ENCODE assay signal across 9 cellular contexts in the genomic region with DNA sequence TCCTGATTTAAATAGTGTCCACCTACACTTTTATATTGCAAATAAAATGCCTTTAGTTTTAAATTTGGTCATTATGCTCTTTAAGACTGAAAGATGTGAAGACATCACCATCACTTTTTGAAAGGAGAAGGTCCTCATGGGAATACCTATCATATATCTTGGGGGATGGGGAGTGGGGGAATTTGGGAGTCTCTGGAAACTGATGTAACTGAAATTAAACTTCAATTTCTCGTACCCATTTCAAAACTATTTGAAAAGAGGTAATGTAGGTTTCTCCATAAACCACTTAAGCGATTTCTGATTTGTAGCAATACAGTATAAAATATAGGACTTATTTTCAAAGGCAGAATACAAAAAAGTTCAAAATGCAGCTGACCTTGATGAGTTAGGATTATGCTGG. TPM values are rescaled to one million over a fixed set of nuclear protein-coding genes. Genes with fewer than 3 reads are reported as not detected.
A peak's percentile ranks its signal among the peaks of the same experiment; 100 is the strongest.
DNase-seq lines count a peak whose midpoint lies in the region; ATAC-seq and TF ChIP-seq lines count a peak whose summit lies in the region.
"Had no signal": no experiment of that assay in that cellular context is flagged by ENCODE, and none has a peak within 500 bp of the region (broad histone marks: within the 10 kb centered on the region; RNA-seq: fewer than 3 reads in every experiment).

No MANE protein-coding gene starts in this region.

- H3K4me1 ChIP-seq in ACC112 (ENCODE audit: control insufficient read depth, insufficient read depth, low read length, unreplicated experiment) (peaks cover 30% of the 10 kb centered on the region), HAP-1 (peaks cover 26% of the 10 kb centered on the region), right lobe of liver (peaks cover 0 to 12% (median 6%) of the 10 kb centered on the region in 4 donors)

- peak overlapping the region; percentile 45 for H2AFZ ChIP-seq in ACC112 (ENCODE audit: low read length, unreplicated experiment)

- peaks cover 57% of the 10 kb centered on the region for H3K4me1 Mint-ChIP-seq in activated naive CD8-positive, alpha-beta T cell treated with anti-CD3 and anti-CD28 coated beads, Interleukin-2, amount 50 U/mL, for 24 hours

- no peaks in the 10 kb centered on the region for H3K27me3 Mint-ChIP-seq in activated naive CD8-positive, alpha-beta T cell treated with anti-CD3 and anti-CD28 coated beads, Interleukin-2, amount 50 U/mL, for 24 hours

- 47% methylated on average over 2 of the region's 2 CpGs for WGBS in right lobe of liver (ENCODE audit: insufficient coverage, low coverage, low lambda C conversion rate, missing lambda C conversion rate)

- peaks cover 49% of the 10 kb centered on the region for H3K36me3 Mint-ChIP-seq in activated naive CD8-positive, alpha-beta T cell treated with anti-CD3 and anti-CD28 coated beads, Interleukin-2, amount 50 U/mL, for 24 hours (ENCODE audit: low read depth)

- H3K27ac Mint-ChIP-seq in activated naive CD8-positive, alpha-beta T cell treated with anti-CD3 and anti-CD28 coated beads, Interleukin-2, amount 50 U/mL, for 24 hours, result peak overlapping the region; percentile 70

- intact Hi-C loops in right lobe of liver (cut with DNase I), result no loop called here

- H3K27ac ChIP-seq in ACC112 (ENCODE audit: low read depth, low read length) (peak overlapping the region; percentile 93), right lobe of liver (no peak overlapping the region)

- H3K9me3 ChIP-seq in HAP-1 (peaks cover 7% of the 10 kb centered on the region), right lobe of liver (peaks cover 0 to 6% (median 0%) of the 10 kb centered on the region in 4 donors)

- in situ Hi-C loops in HAP-1 (cut with MboI; ENCODE audit: low sequenced_read_pairs), result no loop called here

- DNase-seq in HAP-1 (ENCODE audit: low spot score in 2 of 2) (no peak), right lobe of liver (no peak), NCI-H1694 treated with DMSO at 0.1 percent for 48 hours (lab: John Stamatoyannopoulos, UW) (no peak)
- no peak for DNase-seq in activated naive CD8-positive, alpha-beta T cell treated with anti-CD3 and anti-CD28 coated beads, Interleukin-2, amount 50 U/mL, for 24 hours
- DNase-seq: NCI-H446 treated with DMSO at 0.1 percent for 48 hours had no signal

- ATAC-seq in activated naive CD8-positive, alpha-beta T cell treated with anti-CD3 and anti-CD28 coated beads, Interleukin-2, amount 50 U/mL, for 24 hours, result no peak
- ATAC-seq in right lobe of liver, result no peak
- ATAC-seq in GM21529 (IDR thresholded peaks at IDR 0.05; ENCODE audit: unreplicated experiment), result no peak
- no peak for ATAC-seq in HG03025 (IDR thresholded peaks at IDR 0.05; ENCODE audit: low FRiP score, unreplicated experiment)
- no peak for ATAC-seq in HG02759 (IDR thresholded peaks at IDR 0.05; ENCODE audit: unreplicated experiment)

- no peak for TF ChIP-seq POLR2A in right lobe of liver (IDR thresholded peaks at IDR 0.05)

- H3K27me3 ChIP-seq in ACC112 (ENCODE audit: insufficient read depth, low read length) (no peaks in the 10 kb centered on the region), HAP-1 (ENCODE audit: low read depth) (no peaks in the 10 kb centered on the region), right lobe of liver (no peaks in the 10 kb centered on the region)

- H3K36me3 ChIP-seq in ACC112 (ENCODE audit: insufficient read depth, low read length), result peaks cover 8% of the 10 kb centered on the region
- H3K36me3 ChIP-seq in HAP-1 (replicated peaks), result no peaks in the 10 kb centered on the region
- peaks cover 0 to 2% (median 0%) of the 10 kb centered on the region in 4 donors for H3K36me3 ChIP-seq in right lobe of liver

- H3K4me3 ChIP-seq in ACC112 (ENCODE audit: low read depth, low read length) (peak overlapping the region; percentile 94), HAP-1 (peak overlapping the region; percentile 80), right lobe of liver (peak overlapping the region in 2 of 3 donors; percentile 77 to 87)

- H3K79me2 ChIP-seq in ACC112 (ENCODE audit: control insufficient read depth, insufficient read depth, low read length, unreplicated experiment), result peaks cover 56% of the 10 kb centered on the region

- no peak for TF ChIP-seq CTCF in right lobe of liver (IDR thresholded peaks at IDR 0.05)

- peaks cover 15% of the 10 kb centered on the region for H3K9me3 Mint-ChIP-seq in activated naive CD8-positive, alpha-beta T cell treated with anti-CD3 and anti-CD28 coated beads, Interleukin-2, amount 50 U/mL, for 24 hours

- H3K4me3 Mint-ChIP-seq in activated naive CD8-positive, alpha-beta T cell treated with anti-CD3 and anti-CD28 coated beads, Interleukin-2, amount 50 U/mL, for 24 hours, result peak overlapping the region; percentile 100

RNA-seq across cellular contexts. Expression of a gene that starts 0.9 kb away (rescaled TPM):
- total RNA-seq in right lobe of liver, result 1 to 10 TPM; 5.2 to 8.7 (median 7.4) TPM

RNA-seq across cellular contexts. Expression of a gene that starts 2.2 kb away (rescaled TPM):
- total RNA-seq in right lobe of liver, result 10 to 100 TPM; 19.1 to 32.2 (median 23.3) TPM
